In the genomic region with DNA sequence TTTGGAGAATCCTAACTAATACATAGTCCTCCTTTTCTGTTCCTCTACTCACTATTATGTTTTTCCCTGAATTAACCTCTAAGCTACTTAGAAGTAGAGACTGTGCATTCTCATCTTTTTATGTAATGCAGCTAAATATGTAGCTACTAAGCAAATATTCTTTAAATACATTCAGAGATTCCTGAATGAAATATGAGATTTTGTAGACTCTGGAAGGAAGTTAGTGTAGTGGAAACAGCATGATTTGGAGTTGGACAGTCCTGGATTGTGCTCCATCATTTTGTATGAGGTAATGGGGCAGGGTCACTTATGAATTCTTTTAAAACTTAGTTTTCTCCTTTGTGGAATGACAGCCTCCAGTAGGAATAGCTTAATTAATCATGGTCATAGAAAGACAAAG, we compare ENCODE assay signal across 25 cellular contexts. TPM values are rescaled to one million over a fixed set of nuclear protein-coding genes. Genes with fewer than 3 reads are reported as not detected.
A peak's percentile ranks its signal among the peaks of the same experiment; 100 is the strongest.
DNase-seq lines count a peak whose midpoint lies in the region; ATAC-seq and TF ChIP-seq lines count a peak whose summit lies in the region.
"Had no signal": no experiment of that assay in that cellular context is flagged by ENCODE, and none has a peak within 500 bp of the region (broad histone marks: within the 10 kb centered on the region; RNA-seq: fewer than 3 reads in every experiment).

No MANE protein-coding gene starts in this region.

- intact Hi-C loops in psoas muscle (cut with DNase I) = no loop called here

- no peaks in the 10 kb centered on the region for H3K36me3 Mint-ChIP-seq in nephron (ENCODE audit: low read depth)

- H3K36me3 ChIP-seq in adipocyte (ENCODE audit: control insufficient read depth, insufficient read depth, low read length, severe bottlenecking) (no peaks in the 10 kb centered on the region), psoas muscle (ENCODE audit: insufficient read depth in 1 of 2, low read depth in 1 of 2) (no peaks in the 10 kb centered on the region)
- H3K36me3 ChIP-seq: BLaER1 treated with 17β-estradiol and CSF1 and Interleukin-3, amounts not matched to agents 10 nM and 100 nM; MG63 had no signal

- H3K4me1 Mint-ChIP-seq in nephron = peaks cover 5% of the 10 kb centered on the region
- H3K4me1 Mint-ChIP-seq: CD4-positive, alpha-beta memory T cell had no signal

- DNase-seq in EL (peak; percentile 17), adipocyte (ENCODE audit: low read depth) (peak; percentile 52), dedifferentiated amniotic fluid mesenchymal stem cell (ENCODE audit: extremely low spot score) (peak; percentile 87), mesenteric fat pad (ENCODE audit: low spot score) (no peak), psoas muscle (no peak), hippocampal formation (lab: John Stamatoyannopoulos, UW) (no peak)
- DNase-seq: 8988T; Caco-2; CD4-positive, alpha-beta memory T cell; DMS 273 treated with DMSO at 0.1 percent for 48 hours; DND-41; GDM1; MG63; NCI-H1048; NCI-H1417 treated with DMSO at 0.1 percent for 48 hours; NCI-H187; NCI-H748 treated with DMSO at 0.1 percent for 48 hours had no signal

- no peaks in the 10 kb centered on the region for H3K27me3 Mint-ChIP-seq in nephron (ENCODE audit: low read depth)
- H3K27me3 Mint-ChIP-seq: CD4-positive, alpha-beta memory T cell had no signal

- no peak overlapping the region for H3K4me3 Mint-ChIP-seq in nephron
- H3K4me3 Mint-ChIP-seq: CD4-positive, alpha-beta memory T cell had no signal

- H3K9me3 ChIP-seq in adipocyte (ENCODE audit: control insufficient read depth, low read length) (peaks cover 6% of the 10 kb centered on the region), psoas muscle (no peaks in the 10 kb centered on the region)
- H3K9me3 ChIP-seq: Caco-2, MG63 had no signal

- H3K27ac ChIP-seq in psoas muscle = no peak overlapping the region
- H3K27ac ChIP-seq: BLaER1 treated with 17β-estradiol and CSF1 and Interleukin-3, amounts not matched to agents 10 nM and 100 nM had no signal

- H3K9ac ChIP-seq in adipocyte (ENCODE audit: low read length) = no peak overlapping the region
- H3K9ac ChIP-seq: BLaER1 treated with 17β-estradiol and CSF1 and Interleukin-3, amounts not matched to agents 10 nM and 100 nM had no signal

- H3K4me3 ChIP-seq in adipocyte (ENCODE audit: low read length) (no peak overlapping the region), psoas muscle (no peak overlapping the region)
- H3K4me3 ChIP-seq: BLaER1 treated with 17β-estradiol and CSF1 and Interleukin-3, amounts not matched to agents 10 nM and 100 nM; MG63 had no signal

- H3K9me3 Mint-ChIP-seq in nephron = peaks cover 2% of the 10 kb centered on the region

- TF ChIP-seq CTCF in nephron (IDR thresholded peaks at IDR 0.05; ENCODE audit: unreplicated experiment in 3 of 3) (no peak), psoas muscle (IDR thresholded peaks at IDR 0.05) (no peak)

- H3K27me3 ChIP-seq in adipocyte (replicated peaks; ENCODE audit: control insufficient read depth, insufficient read depth, low read length) = no peaks in the 10 kb centered on the region
- no peaks in the 10 kb centered on the region for H3K27me3 ChIP-seq in psoas muscle (ENCODE audit: insufficient read depth in 3 of 3, low read length in 2 of 3)
- H3K27me3 ChIP-seq: BLaER1 treated with 17β-estradiol and CSF1 and Interleukin-3, amounts not matched to agents 10 nM and 100 nM; MG63 had no signal

- ATAC-seq in HG02623 (IDR thresholded peaks at IDR 0.05; ENCODE audit: unreplicated experiment) (no peak), psoas muscle (no peak)
- ATAC-seq: HCT116, Panc1 had no signal

- H3K4me1 ChIP-seq in adipocyte (ENCODE audit: control insufficient read depth, insufficient read depth, low read length) (no peaks in the 10 kb centered on the region), psoas muscle (no peaks in the 10 kb centered on the region)
- H3K4me1 ChIP-seq: BLaER1 treated with 17β-estradiol and CSF1 and Interleukin-3, amounts not matched to agents 10 nM and 100 nM; Caco-2 had no signal

- peak overlapping the region in 2 of 3 experiments; percentile 7 to 55 for H3K27ac Mint-ChIP-seq in nephron
- H3K27ac Mint-ChIP-seq: CD4-positive, alpha-beta memory T cell had no signal

RNA-seq across cellular contexts. Expression of a gene that starts 24.7 kb away (rescaled TPM):
- total RNA-seq in mesenteric fat pad (not detected), psoas muscle (not detected)
- polyA plus RNA-seq in psoas muscle = not detected
- total RNA-seq: Caco-2; CD4-positive, alpha-beta memory T cell; H1; LHCN-M2; NCI-H460 had no signal
- polyA plus RNA-seq: H1 had no signal

RNA-seq across cellular contexts. Expression of a gene that starts 53.6 kb away (rescaled TPM):
- total RNA-seq in mesenteric fat pad (24.3 TPM), psoas muscle (10 to 100 TPM; 25.2 to 35.0 (median 28.2) TPM)
- polyA plus RNA-seq in psoas muscle = 10 to 100 TPM; 23.9 to 42.6 (median 24.4) TPM

Comparison
In these comparisons a context has a peak if more than half of its experiments do, and no peak if none do; other contexts are left out.
1. DNase-seq: peak in EL (single experiment), adipocyte (single experiment) and dedifferentiated amniotic fluid mesenchymal stem cell (single experiment); none in mesenteric fat pad (single experiment), psoas muscle (0 of 2) and hippocampal formation (0 of 2).